ENCODE assay signal across 19 cellular contexts in the genomic region with DNA sequence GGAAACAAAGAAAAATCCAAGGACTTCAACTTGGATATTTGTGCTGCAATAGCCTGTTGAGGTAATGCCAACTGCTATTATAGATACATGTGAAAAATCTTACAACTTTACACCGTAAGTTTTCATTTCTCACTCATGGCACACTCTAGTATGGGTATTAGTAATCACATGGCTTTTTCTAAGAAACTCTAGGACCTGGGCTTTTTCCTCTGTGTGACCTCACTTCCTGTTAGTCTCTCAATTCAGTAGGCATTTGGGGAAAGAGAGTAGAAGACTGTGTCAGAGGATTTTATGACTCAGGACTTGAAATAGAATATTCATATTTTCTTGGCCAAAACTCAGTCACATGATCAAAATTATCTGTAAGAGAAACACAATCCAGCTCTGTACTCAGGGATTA.
"Had no signal": no experiment of that assay in that cellular context is flagged by ENCODE, and none has a peak within 500 bp of the region (broad histone marks: within the 10 kb centered on the region; RNA-seq: fewer than 3 reads in every experiment).

No MANE protein-coding gene starts in this region.

- ATAC-seq: esophagus mucosa; gastrocnemius medialis; left ventricle myocardium superior; lower lobe of right lung; naive thymus-derived CD8-positive, alpha-beta T cell; sciatic nerve; stimulated activated naive B cell treated with anti-CD40 and anti-IgM and Interleukin-4, amounts not matched to agents 10 μg/mL and 1 μg/mL and 100 μg/mL, for 72 hours had no signal

- H3K36me3 Mint-ChIP-seq: naive thymus-derived CD8-positive, alpha-beta T cell; stimulated activated naive B cell treated with anti-CD40 and anti-IgM and Interleukin-4, amounts not matched to agents 10 μg/mL and 1 μg/mL and 100 μg/mL, for 72 hours had no signal

- H3K27ac Mint-ChIP-seq: dendritic cell treated with granulocyte-macrophage colony-stimulating factor and Interleukin-4, amounts not matched to agents 40 ng/mL and 50 ng/mL, for 4 days; endodermal cell; naive thymus-derived CD8-positive, alpha-beta T cell; nephron progenitor cell; stimulated activated naive B cell treated with anti-CD40 and anti-IgM and Interleukin-4, amounts not matched to agents 10 μg/mL and 1 μg/mL and 100 μg/mL, for 72 hours had no signal

- H3K4me3 Mint-ChIP-seq: dendritic cell treated with granulocyte-macrophage colony-stimulating factor and Interleukin-4, amounts not matched to agents 40 ng/mL and 50 ng/mL, for 4 days; endodermal cell; naive thymus-derived CD8-positive, alpha-beta T cell; nephron progenitor cell; stimulated activated naive B cell treated with anti-CD40 and anti-IgM and Interleukin-4, amounts not matched to agents 10 μg/mL and 1 μg/mL and 100 μg/mL, for 72 hours had no signal

- H3K27me3 Mint-ChIP-seq: dendritic cell treated with granulocyte-macrophage colony-stimulating factor and Interleukin-4, amounts not matched to agents 40 ng/mL and 50 ng/mL, for 4 days; naive thymus-derived CD8-positive, alpha-beta T cell; stimulated activated naive B cell treated with anti-CD40 and anti-IgM and Interleukin-4, amounts not matched to agents 10 μg/mL and 1 μg/mL and 100 μg/mL, for 72 hours had no signal

- H3K4me1 Mint-ChIP-seq: endodermal cell; naive thymus-derived CD8-positive, alpha-beta T cell; nephron progenitor cell; stimulated activated naive B cell treated with anti-CD40 and anti-IgM and Interleukin-4, amounts not matched to agents 10 μg/mL and 1 μg/mL and 100 μg/mL, for 72 hours had no signal

- DNase-seq: effector CD8-positive, alpha-beta T cell; endodermal cell; foreskin fibroblast; gastrocnemius medialis; head of caudate nucleus; left ventricle myocardium superior; lower lobe of right lung; naive thymus-derived CD8-positive, alpha-beta T cell; nephron progenitor cell; nucleus accumbens; stimulated activated CD4-positive, alpha-beta T cell treated with anti-CD3 and anti-CD28 coated beads, Interleukin-2, amount 100 ng/mL, for 24 hours; stimulated activated CD4-positive, alpha-beta T cell treated with anti-CD3 and anti-CD28 coated beads, Interleukin-4, amount 100 ng/mL, for 4 hours; stimulated activated naive B cell treated with anti-CD40 and anti-IgM and Interleukin-4, amounts not matched to agents 10 μg/mL and 1 μg/mL and 100 μg/mL, for 72 hours; stomach; thyroid gland; trophoblast cell had no signal
